ENCODE assay signal across 15 cellular contexts in the genomic region with DNA sequence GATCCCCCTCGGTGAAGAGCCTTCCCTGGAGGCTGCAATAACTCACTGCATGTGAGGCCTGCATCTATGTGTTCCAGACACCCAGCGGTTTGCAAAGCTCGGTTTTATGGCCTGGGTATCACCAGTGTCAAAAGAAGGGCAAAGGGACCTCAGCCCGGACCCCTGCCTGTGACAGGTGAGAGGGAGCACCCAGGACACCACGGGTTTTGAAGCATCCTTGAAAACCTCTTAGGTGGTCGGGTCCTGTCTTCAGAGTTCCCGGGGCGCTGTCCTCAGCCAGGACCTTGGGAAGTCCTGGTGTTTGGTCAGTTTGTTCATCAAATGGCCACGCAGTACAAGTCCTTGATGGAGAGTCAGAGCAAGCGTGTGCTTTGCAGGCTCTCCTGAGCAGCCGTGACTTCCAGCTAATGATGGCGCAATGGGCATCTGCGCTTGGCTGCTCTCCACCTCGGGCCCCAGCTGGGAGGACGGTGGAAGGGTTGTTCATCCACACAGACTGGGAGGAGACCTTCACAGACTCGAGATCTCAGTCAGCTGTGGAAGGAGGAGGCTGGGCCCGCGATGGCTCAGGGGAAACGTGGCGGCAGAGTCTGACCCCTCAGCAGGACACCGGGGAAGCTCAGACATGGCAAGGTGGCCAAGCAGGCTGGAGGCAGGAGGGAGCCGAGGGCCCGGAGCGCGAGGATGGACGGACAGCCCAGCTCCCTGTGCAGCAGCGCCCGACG.
DNase-seq lines count a peak whose midpoint lies in the region; ATAC-seq and TF ChIP-seq lines count a peak whose summit lies in the region.
"Had no signal": no experiment of that assay in that cellular context is flagged by ENCODE, and none has a peak within 500 bp of the region (broad histone marks: within the 10 kb centered on the region; RNA-seq: fewer than 3 reads in every experiment).

No MANE protein-coding gene starts in this region.

- CTCF ChIA-PET in MCF 10A (lab: Yijun Ruan, JAX): interaction anchor here (1.2 kb wide), 1 partner anchor 192 kb away, joined by 5 read pairs; no protein-coding TSS in a partner anchor

- no peaks in the 10 kb centered on the region for H3K9me3 ChIP-seq in breast epithelium
- H3K9me3 ChIP-seq: gastroesophageal sphincter, uterus had no signal

- H3K9me3 Mint-ChIP-seq in MCF 10A (ENCODE audit: unreplicated experiment): no peaks in the 10 kb centered on the region
- H3K9me3 Mint-ChIP-seq in chondrocyte (ENCODE audit: low read depth): no peaks in the 10 kb centered on the region
- H3K9me3 Mint-ChIP-seq: activated CD4-positive, alpha-beta T cell treated with anti-CD3 and anti-CD28 coated beads, Interleukin-2, amount 10 ng/mL, durations not matched to agents 24 days and 14 days; neural crest cell had no signal

- H3K27me3 Mint-ChIP-seq in MCF 10A (ENCODE audit: insufficient read depth, unreplicated experiment) (peaks cover 21% of the 10 kb centered on the region), chondrocyte (ENCODE audit: low read depth) (no peaks in the 10 kb centered on the region)

- no peak for TF ChIP-seq POLR2A in breast epithelium (IDR thresholded peaks at IDR 0.05)

- intact Hi-C loops in MCF 10A (cut with micrococcal nuclease) (loop anchor here (5.0 to 10.0 kb wide), 2 partner anchors 90 to 112 kb away; a partner anchor contains a TSS), breast epithelium (cut with DNase I; ENCODE audit: low total_unique reads) (no loop called here)

- H3K4me1 ChIP-seq in breast epithelium: peaks cover 0 to 7% of the 10 kb centered on the region in 2 donors
- H3K4me1 ChIP-seq: uterus had no signal

- H3K4me1 Mint-ChIP-seq in MCF 10A (ENCODE audit: insufficient read depth, unreplicated experiment): peaks cover 12% of the 10 kb centered on the region
- H3K4me1 Mint-ChIP-seq in chondrocyte (ENCODE audit: low read depth): peaks cover 43% of the 10 kb centered on the region
- H3K4me1 Mint-ChIP-seq: activated CD4-positive, alpha-beta T cell treated with anti-CD3 and anti-CD28 coated beads, Interleukin-2, amount 10 ng/mL, durations not matched to agents 24 days and 14 days had no signal

- H3K27ac Mint-ChIP-seq in MCF 10A (ENCODE audit: low read depth, unreplicated experiment) (no peak overlapping the region), chondrocyte (ENCODE audit: unreplicated experiment) (no peak overlapping the region)
- H3K27ac Mint-ChIP-seq: activated CD4-positive, alpha-beta T cell treated with anti-CD3 and anti-CD28 coated beads, Interleukin-2, amount 10 ng/mL, durations not matched to agents 24 days and 14 days; activated naive CD8-positive, alpha-beta T cell had no signal

- POLR2A ChIA-PET in MCF 10A (lab: Yijun Ruan, JAX): no interaction called here

- no peaks in the 10 kb centered on the region for H3K36me3 ChIP-seq in breast epithelium
- H3K36me3 ChIP-seq: gastroesophageal sphincter, uterus had no signal

- no TSS peak for BruUV-seq in MCF 10A (replicated peaks; lab: Mats Ljungman, UMichigan)

- TF ChIP-seq CTCF in MCF 10A (IDR thresholded peaks at IDR 0.05; ENCODE audit: unreplicated experiment) (no peak), breast epithelium (IDR thresholded peaks at IDR 0.05) (no peak), chondrocyte (IDR thresholded peaks at IDR 0.05) (no peak)

- no peak overlapping the region for H3K4me3 ChIP-seq in breast epithelium
- H3K4me3 ChIP-seq: gastroesophageal sphincter, SK-N-MC, uterus had no signal

- H3K27ac ChIP-seq in breast epithelium: no peak overlapping the region
- H3K27ac ChIP-seq: gastroesophageal sphincter, SK-N-MC, uterus had no signal

- H3K36me3 Mint-ChIP-seq in MCF 10A (ENCODE audit: insufficient read depth, unreplicated experiment): peaks cover 4% of the 10 kb centered on the region
- no peaks in the 10 kb centered on the region for H3K36me3 Mint-ChIP-seq in chondrocyte (ENCODE audit: low read depth)
- H3K36me3 Mint-ChIP-seq: activated naive CD8-positive, alpha-beta T cell had no signal

- peak; percentile 79 for DNase-seq in MCF 10A (ENCODE audit: unreplicated experiment)
- no peak for DNase-seq in breast epithelium (ENCODE audit: low spot score in 2 of 2)
- peak; percentile 92 for DNase-seq in chondrocyte (ENCODE audit: low spot score)
- peak; percentile 61 for DNase-seq in left kidney (ENCODE audit: low read depth, low spot score)
- no peak for DNase-seq in MV-4-11 (lab: John Stamatoyannopoulos, UW)
- no peak for DNase-seq in stimulated activated CD4-positive, alpha-beta T cell treated with anti-CD3 and anti-CD28 coated beads, Interleukin-2, amount 100 ng/mL, for 48 hours
- DNase-seq in effector CD4-positive, alpha-beta T cell: no peak
- DNase-seq: activated CD4-positive, alpha-beta T cell treated with anti-CD3 and anti-CD28 coated beads, Interleukin-2, amount 10 ng/mL, durations not matched to agents 24 days and 14 days; NCI-H1694; uterus had no signal

- peaks cover 0 to 12% of the 10 kb centered on the region in 2 donors for H3K27me3 ChIP-seq in breast epithelium
- H3K27me3 ChIP-seq: uterus had no signal

- ATAC-seq in GM18517 (IDR thresholded peaks at IDR 0.05; ENCODE audit: unreplicated experiment): no peak
- ATAC-seq: gastroesophageal sphincter had no signal

- H3K4me3 Mint-ChIP-seq in MCF 10A (ENCODE audit: unreplicated experiment) (no peak overlapping the region), chondrocyte (ENCODE audit: unreplicated experiment) (no peak overlapping the region)
- H3K4me3 Mint-ChIP-seq: activated CD4-positive, alpha-beta T cell treated with anti-CD3 and anti-CD28 coated beads, Interleukin-2, amount 10 ng/mL, durations not matched to agents 24 days and 14 days; activated naive CD8-positive, alpha-beta T cell; neural crest cell had no signal

Comparison
In these comparisons a context has a peak if more than half of its experiments do, and no peak if none do; other contexts are left out.
1. DNase-seq: peak in MCF 10A (single experiment), chondrocyte (single experiment) and left kidney (single experiment); none in breast epithelium (0 of 2), MV-4-11 (single experiment), stimulated activated CD4-positive, alpha-beta T cell treated with anti-CD3 and anti-CD28 coated beads, Interleukin-2, amount 100 ng/mL, for 48 hours (0 of 2) and effector CD4-positive, alpha-beta T cell (single experiment).